Comparison of ENCODE assay signal across 23 cellular contexts in genomic region chr3:179958759-179959158, GRCh38.
"Had no signal": no experiment of that assay in that cellular context is flagged by ENCODE, and none has a peak within 500 bp of the region (broad histone marks: within the 10 kb centered on the region; RNA-seq: fewer than 3 reads in every experiment).

No MANE protein-coding gene starts in this region.

- H3K4me2 ChIP-seq: neural progenitor cell had no signal

- H3K27me3 ChIP-seq: neural progenitor cell, right atrium auricular region, thyroid gland, upper lobe of right lung had no signal

- H3K9me3 Mint-ChIP-seq: activated CD8-positive, alpha-beta T cell treated with anti-CD3 and anti-CD28 coated beads for 36 hours; neural progenitor cell; stimulated activated naive CD8-positive, alpha-beta T cell treated with anti-CD3 and anti-CD28 coated beads, Interleukin-15, Interleukin-2, amounts not matched to agents 100 ng/mL and 50 ng/mL, for 24 hours had no signal

- H3K27ac ChIP-seq: epithelial cell of prostate, lower lobe of right lung, neural progenitor cell, psoas muscle, right atrium auricular region, thyroid gland, upper lobe of right lung had no signal

- H3K4me1 ChIP-seq: lower lobe of right lung, neural progenitor cell, psoas muscle, right atrium auricular region, thyroid gland, upper lobe of right lung had no signal

- ATAC-seq: activated CD8-positive, alpha-beta memory T cell treated with anti-CD3 and anti-CD28 coated beads, Interleukin-2, amount 10 ng/mL, durations not matched to agents 7 days and 5 days; activated CD8-positive, alpha-beta T cell treated with anti-CD3 and anti-CD28 coated beads for 36 hours; activated naive CD8-positive, alpha-beta T cell treated with anti-CD3 and anti-CD28 coated beads, Interleukin-2, amount 50 U/mL, for 24 hours; lower lobe of right lung; mucosa of descending colon; psoas muscle; upper lobe of right lung had no signal

- H3K36me3 ChIP-seq: lower lobe of right lung, neural progenitor cell, right atrium auricular region, thyroid gland, upper lobe of right lung had no signal

- H3K27ac Mint-ChIP-seq: activated CD4-positive, alpha-beta T cell treated with anti-CD3 and anti-CD28 coated beads, Interleukin-2, amount 10 ng/mL, durations not matched to agents 7 days and 5 days; activated CD8-positive, alpha-beta memory T cell treated with anti-CD3 and anti-CD28 coated beads, Interleukin-2, amount 10 ng/mL, durations not matched to agents 7 days and 5 days; activated CD8-positive, alpha-beta T cell treated with anti-CD3 and anti-CD28 coated beads for 36 hours; activated naive CD8-positive, alpha-beta T cell treated with anti-CD3 and anti-CD28 coated beads, Interleukin-2, amount 50 U/mL, for 24 hours; activated T-helper 1 cell treated with anti-CD3 and anti-CD28 coated beads, Interleukin-12 subunit alpha, Interleukin-12 subunit beta, Interleukin-2, Interleukin-4 antibody, amounts not matched to agents 30 ng/mL and 10 ng/mL and 1 ng/mL, durations not matched to agents 14 hours and 24 hours and 36 hours; neural progenitor cell; stimulated activated naive CD8-positive, alpha-beta T cell treated with anti-CD3 and anti-CD28 coated beads, Interleukin-15, Interleukin-2, amounts not matched to agents 100 ng/mL and 50 ng/mL, for 24 hours had no signal

- H3K4me3 Mint-ChIP-seq: activated CD4-positive, alpha-beta T cell treated with anti-CD3 and anti-CD28 coated beads, Interleukin-2, amount 10 ng/mL, durations not matched to agents 7 days and 5 days; activated CD8-positive, alpha-beta memory T cell treated with anti-CD3 and anti-CD28 coated beads, Interleukin-2, amount 10 ng/mL, durations not matched to agents 7 days and 5 days; activated CD8-positive, alpha-beta T cell treated with anti-CD3 and anti-CD28 coated beads for 36 hours; activated naive CD8-positive, alpha-beta T cell treated with anti-CD3 and anti-CD28 coated beads, Interleukin-2, amount 50 U/mL, for 24 hours; activated T-helper 1 cell treated with anti-CD3 and anti-CD28 coated beads, Interleukin-12 subunit alpha, Interleukin-12 subunit beta, Interleukin-2, Interleukin-4 antibody, amounts not matched to agents 30 ng/mL and 10 ng/mL and 1 ng/mL, durations not matched to agents 14 hours and 24 hours and 36 hours; neural progenitor cell; stimulated activated naive CD8-positive, alpha-beta T cell treated with anti-CD3 and anti-CD28 coated beads, Interleukin-15, Interleukin-2, amounts not matched to agents 100 ng/mL and 50 ng/mL, for 24 hours had no signal

- H2AFZ ChIP-seq: neural progenitor cell had no signal

- H3K4me3 ChIP-seq: lower lobe of right lung, mucosa of descending colon, neural progenitor cell, psoas muscle, right atrium auricular region, thyroid gland, upper lobe of right lung had no signal

- DNase-seq: activated CD4-positive, alpha-beta T cell treated with anti-CD3 and anti-CD28 coated beads, Interleukin-2, amount 10 ng/mL, durations not matched to agents 7 days and 5 days; activated CD4-positive, CD25-positive, alpha-beta regulatory T cell treated with anti-CD3 and anti-CD28 coated beads, Interleukin-2, amount 50 U/mL, for 72 hours; activated CD8-positive, alpha-beta memory T cell treated with anti-CD3 and anti-CD28 coated beads, Interleukin-2, amount 10 ng/mL, durations not matched to agents 7 days and 5 days; activated CD8-positive, alpha-beta T cell treated with anti-CD3 and anti-CD28 coated beads for 36 hours; activated gamma-delta T cell; activated naive CD4-positive, alpha-beta T cell treated with anti-CD3 and anti-CD28 coated beads, Interleukin-2, amount 50 U/mL, for 16 hours; activated naive CD8-positive, alpha-beta T cell treated with anti-CD3 and anti-CD28 coated beads, Interleukin-2, amount 50 U/mL, for 24 hours; activated T-cell treated with anti-CD3 and anti-CD28 coated beads for 4 hours; cerebellar nuclear complex; cortex of kidney; kidney; lower lobe of right lung; mesendoderm; mucosa of descending colon; psoas muscle; substantia nigra; thyroid gland; upper lobe of right lung had no signal

- H3K9me3 ChIP-seq: lower lobe of right lung, mucosa of descending colon, psoas muscle, right atrium auricular region, thyroid gland, upper lobe of right lung had no signal

- H3K9ac ChIP-seq: neural progenitor cell had no signal

- H3K36me3 Mint-ChIP-seq: neural progenitor cell had no signal
